Comparison of ENCODE assay signal across 15 cellular contexts in genomic region chr5:73365301-73365853, GRCh38.
DNase-seq lines count a peak whose midpoint lies in the region; ATAC-seq, FAIRE-seq and TF ChIP-seq lines count a peak whose summit lies in the region.
"Had no signal": no experiment of that assay in that cellular context is flagged by ENCODE, and none has a peak within 500 bp of the region (broad histone marks: within the 10 kb centered on the region; RNA-seq: fewer than 3 reads in every experiment).

No MANE protein-coding gene starts in this region.

- no peak overlapping the region for H3K4me3 Mint-ChIP-seq in naive thymus-derived CD8-positive, alpha-beta T cell
- H3K4me3 Mint-ChIP-seq: naive B cell; stimulated activated naive CD8-positive, alpha-beta T cell treated with anti-CD3 and anti-CD28 coated beads, Interleukin-15, Interleukin-2, amounts not matched to agents 100 ng/mL and 50 ng/mL, for 24 hours had no signal

- peaks cover 0 to 12% (median 2%) of the 10 kb centered on the region in 3 donors for H3K36me3 Mint-ChIP-seq in naive thymus-derived CD8-positive, alpha-beta T cell

- 61% methylated on average over 4 of the region's 4 CpGs for WGBS in HepG2 (ENCODE audit: low lambda C conversion rate)

- no peak overlapping the region for H3K9ac ChIP-seq in HepG2 (ENCODE audit: insufficient read depth, low read depth, low read length)

- peaks cover 23 to 66% (median 31%) of the 10 kb centered on the region in 5 donors for H3K27me3 Mint-ChIP-seq in naive thymus-derived CD8-positive, alpha-beta T cell

- no TSS peak for BruUV-seq in HepG2 (replicated peaks; lab: Mats Ljungman, UMichigan)

- H2AFZ ChIP-seq in HepG2 (ENCODE audit: low read length) = no peak overlapping the region

- no peaks in the 10 kb centered on the region for H3K4me1 Mint-ChIP-seq in naive thymus-derived CD8-positive, alpha-beta T cell
- H3K4me1 Mint-ChIP-seq: naive B cell had no signal

- in situ Hi-C loops in HepG2 (cut with HindIII; ENCODE audit: extremely low pct_ligation_motif_present, low pct_unique_long_range_greater_than_20kb) = no loop called here

- no peak overlapping the region for H3K4me2 ChIP-seq in HepG2 (ENCODE audit: low read depth, low read length)

- no peak for TF ChIP-seq EP300 in HepG2 (IDR thresholded peaks at IDR 0.05; ENCODE audit: low read depth in 2 of 2, low read length in 2 of 2)
- TF ChIP-seq EP300 in HepG2 (CRISPR knock-in tag; IDR thresholded peaks at IDR 0.05; ENCODE audit: borderline replicate concordance) = no peak

- no peak for TF ChIP-seq CTCF in thoracic aorta (IDR thresholded peaks at IDR 0.05)
- no peak for TF ChIP-seq CTCF in HepG2 (CRISPR knock-in tag; IDR thresholded peaks at IDR 0.05)

- H3K4me3 ChIP-seq in thoracic aorta (no peak overlapping the region), HepG2 (replicated peaks in 1 of 3; ENCODE audit: insufficient read depth in 1 of 3, low read depth in 2 of 3, low read length in 3 of 3) (no peak overlapping the region)
- H3K4me3 ChIP-seq: HAP-1 had no signal

- peak; percentile 6 for DNase-seq in DMS153 (lab: John Stamatoyannopoulos, UW)
- DNase-seq in DMS153 treated with DMSO at 0.1 percent for 48 hours (lab: John Stamatoyannopoulos, UW; ENCODE audit: unreplicated experiment) = no peak
- DNase-seq in fibroblast of the conjunctiva (ENCODE audit: low read depth) = peak; percentile 87
- no peak for DNase-seq in thoracic aorta (ENCODE audit: low spot score)
- no peak for DNase-seq in HepG2 (ENCODE audit: low spot score)
- no peak for DNase-seq in activated effector memory CD4-positive, alpha-beta T cell treated with Interleukin-2 at 50 U/mL for 16 hours
- no peak for DNase-seq in naive thymus-derived CD8-positive, alpha-beta T cell
- DNase-seq: 8988T; naive B cell; stimulated activated CD4-positive, alpha-beta T cell treated with anti-CD3 and anti-CD28 coated beads, Interleukin-2, amount 100 ng/mL, for 24 hours; T-helper 9 cell had no signal

- H3K9me3 Mint-ChIP-seq in naive thymus-derived CD8-positive, alpha-beta T cell = peaks cover 0 to 2% (median 0%) of the 10 kb centered on the region in 9 donors

- peak; percentile 39 for ATAC-seq in SK-N-SH treated with all-trans-retinoic acid at 6 μM for 48 hours
- ATAC-seq in thoracic aorta (ENCODE audit: insufficient number of reproducible peaks, low FRiP score, low read depth) = peak; percentile 31
- no peak for ATAC-seq in HepG2
- ATAC-seq in naive thymus-derived CD8-positive, alpha-beta T cell = no peak

- no peak for TF ChIP-seq RAD21 in HepG2 (CRISPR knock-in tag; IDR thresholded peaks at IDR 0.05)

- H3K9me3 ChIP-seq in thoracic aorta = no peaks in the 10 kb centered on the region
- H3K9me3 ChIP-seq in HepG2 (ENCODE audit: low read length) = no peaks in the 10 kb centered on the region
- H3K9me3 ChIP-seq: HAP-1 had no signal

- H3K27me3 ChIP-seq in thoracic aorta (replicated peaks; ENCODE audit: insufficient read depth) = no peaks in the 10 kb centered on the region
- peaks cover 0 to 18% of the 10 kb centered on the region in 2 experiments; a peak in 4 of 5 replicates for H3K27me3 ChIP-seq in HepG2 (ENCODE audit: control insufficient read depth in 1 of 2, insufficient read depth in 2 of 2, low read length in 2 of 2)

- H3K4me1 ChIP-seq in thoracic aorta (ENCODE audit: control insufficient read depth in 1 of 2, low read depth in 2 of 2) (no peaks in the 10 kb centered on the region), HepG2 (ENCODE audit: insufficient read depth, low read length) (no peaks in the 10 kb centered on the region)
- H3K4me1 ChIP-seq: HAP-1 had no signal

- intact Hi-C loops in HepG2 (cut with micrococcal nuclease; ENCODE audit: unreplicated experiment) = no loop called here

- H4K20me1 ChIP-seq in HepG2 (ENCODE audit: insufficient read depth, low read length) = no peaks in the 10 kb centered on the region

- CTCF ChIA-PET in HepG2 (lab: Yijun Ruan, JAX; ENCODE audit: low intra/inter-chr PET ratio, low total read pairs) = no interaction called here

- H3K27ac ChIP-seq in thoracic aorta (no peak overlapping the region), HepG2 (ENCODE audit: extremely low read length, insufficient read depth, low read length) (no peak overlapping the region)

- no peaks in the 10 kb centered on the region for H3K79me2 ChIP-seq in HepG2 (ENCODE audit: insufficient read depth, low read length)

- no peak for FAIRE-seq in HepG2 (lab: Jason Lieb, UNC)
- FAIRE-seq: colon had no signal

- H3K36me3 ChIP-seq in thoracic aorta = no peaks in the 10 kb centered on the region
- no peaks in the 10 kb centered on the region for H3K36me3 ChIP-seq in HepG2 (replicated peaks in 1 of 2; ENCODE audit: control insufficient read depth in 1 of 2, insufficient read depth in 2 of 2, low read length in 2 of 2)
- H3K36me3 ChIP-seq: HAP-1 had no signal

- no peak overlapping the region for H3K27ac Mint-ChIP-seq in naive thymus-derived CD8-positive, alpha-beta T cell
- H3K27ac Mint-ChIP-seq: naive B cell; stimulated activated naive CD8-positive, alpha-beta T cell treated with anti-CD3 and anti-CD28 coated beads, Interleukin-15, Interleukin-2, amounts not matched to agents 100 ng/mL and 50 ng/mL, for 24 hours had no signal

- POLR2A ChIA-PET in HepG2 (lab: Yijun Ruan, JAX) = no interaction called here
- POLR2A ChIA-PET in naive thymus-derived CD8-positive, alpha-beta T cell (lab: Charles Lee) = interaction anchor here (1.0 kb wide), 1 partner anchor 22 kb away, joined by 3 read pairs; no protein-coding TSS in a partner anchor

- TF ChIP-seq POLR2A in HepG2 (IDR thresholded peaks at IDR 0.05; ENCODE audit: insufficient read depth in 1 of 2, low read depth in 2 of 2, low read length in 2 of 2) = no peak

TF ChIP-seq in SK-N-SH treated with all-trans-retinoic acid at 6 μM for 48 hours, 23 proteins besides CTCF, POLR2A, EP300 and RAD21 (continues in another document):
- TF ChIP-seq ESRRG (CRISPR knock-in tag; IDR thresholded peaks at IDR 0.05) (no peak), GLIS3 (CRISPR knock-in tag; IDR thresholded peaks at IDR 0.05) (no peak), TCF4 (CRISPR knock-in tag; IDR thresholded peaks at IDR 0.05; ENCODE audit: borderline replicate concordance) (no peak), SNAI2 (CRISPR knock-in tag; IDR thresholded peaks at IDR 0.05) (no peak), PPARA (CRISPR knock-in tag; IDR thresholded peaks at IDR 0.05; ENCODE audit: borderline replicate concordance) (no peak), ZNF70 (CRISPR knock-in tag; IDR thresholded peaks at IDR 0.05) (no peak)
- TF ChIP-seq, protein P1, sequence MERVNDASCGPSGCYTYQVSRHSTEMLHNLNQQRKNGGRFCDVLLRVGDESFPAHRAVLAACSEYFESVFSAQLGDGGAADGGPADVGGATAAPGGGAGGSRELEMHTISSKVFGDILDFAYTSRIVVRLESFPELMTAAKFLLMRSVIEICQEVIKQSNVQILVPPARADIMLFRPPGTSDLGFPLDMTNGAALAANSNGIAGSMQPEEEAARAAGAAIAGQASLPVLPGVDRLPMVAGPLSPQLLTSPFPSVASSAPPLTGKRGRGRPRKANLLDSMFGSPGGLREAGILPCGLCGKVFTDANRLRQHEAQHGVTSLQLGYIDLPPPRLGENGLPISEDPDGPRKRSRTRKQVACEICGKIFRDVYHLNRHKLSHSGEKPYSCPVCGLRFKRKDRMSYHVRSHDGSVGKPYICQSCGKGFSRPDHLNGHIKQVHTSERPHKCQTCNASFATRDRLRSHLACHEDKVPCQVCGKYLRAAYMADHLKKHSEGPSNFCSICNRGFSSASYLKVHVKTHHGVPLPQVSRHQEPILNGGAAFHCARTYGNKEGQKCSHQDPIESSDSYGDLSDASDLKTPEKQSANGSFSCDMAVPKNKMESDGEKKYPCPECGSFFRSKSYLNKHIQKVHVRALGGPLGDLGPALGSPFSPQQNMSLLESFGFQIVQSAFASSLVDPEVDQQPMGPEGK (CRISPR knock-in tag; IDR thresholded peaks at IDR 0.05; ENCODE audit: borderline replicate concordance) = no peak

TF ChIP-seq in HepG2, 621 proteins besides CTCF, POLR2A, EP300 and RAD21:
- TF ChIP-seq MTF1 (CRISPR knock-in tag; IDR thresholded peaks at IDR 0.05) (no peak), ZZZ3 (CRISPR knock-in tag; IDR thresholded peaks at IDR 0.05; ENCODE audit: borderline replicate concordance) (no peak), TOE1 (CRISPR knock-in tag; IDR thresholded peaks at IDR 0.05) (no peak), RFX1 (IDR thresholded peaks at IDR 0.05) (no peak), FOXJ3 (CRISPR knock-in tag; IDR thresholded peaks at IDR 0.05; ENCODE audit: borderline replicate concordance) (no peak), ZNF124 (CRISPR knock-in tag; IDR thresholded peaks at IDR 0.05) (no peak)
- TF ChIP-seq, protein P2, sequence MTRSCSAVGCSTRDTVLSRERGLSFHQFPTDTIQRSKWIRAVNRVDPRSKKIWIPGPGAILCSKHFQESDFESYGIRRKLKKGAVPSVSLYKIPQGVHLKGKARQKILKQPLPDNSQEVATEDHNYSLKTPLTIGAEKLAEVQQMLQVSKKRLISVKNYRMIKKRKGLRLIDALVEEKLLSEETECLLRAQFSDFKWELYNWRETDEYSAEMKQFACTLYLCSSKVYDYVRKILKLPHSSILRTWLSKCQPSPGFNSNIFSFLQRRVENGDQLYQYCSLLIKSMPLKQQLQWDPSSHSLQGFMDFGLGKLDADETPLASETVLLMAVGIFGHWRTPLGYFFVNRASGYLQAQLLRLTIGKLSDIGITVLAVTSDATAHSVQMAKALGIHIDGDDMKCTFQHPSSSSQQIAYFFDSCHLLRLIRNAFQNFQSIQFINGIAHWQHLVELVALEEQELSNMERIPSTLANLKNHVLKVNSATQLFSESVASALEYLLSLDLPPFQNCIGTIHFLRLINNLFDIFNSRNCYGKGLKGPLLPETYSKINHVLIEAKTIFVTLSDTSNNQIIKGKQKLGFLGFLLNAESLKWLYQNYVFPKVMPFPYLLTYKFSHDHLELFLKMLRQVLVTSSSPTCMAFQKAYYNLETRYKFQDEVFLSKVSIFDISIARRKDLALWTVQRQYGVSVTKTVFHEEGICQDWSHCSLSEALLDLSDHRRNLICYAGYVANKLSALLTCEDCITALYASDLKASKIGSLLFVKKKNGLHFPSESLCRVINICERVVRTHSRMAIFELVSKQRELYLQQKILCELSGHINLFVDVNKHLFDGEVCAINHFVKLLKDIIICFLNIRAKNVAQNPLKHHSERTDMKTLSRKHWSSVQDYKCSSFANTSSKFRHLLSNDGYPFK (CRISPR knock-in tag; IDR thresholded peaks at IDR 0.05; ENCODE audit: borderline replicate concordance) = no peak
- TF ChIP-seq, protein P3, sequence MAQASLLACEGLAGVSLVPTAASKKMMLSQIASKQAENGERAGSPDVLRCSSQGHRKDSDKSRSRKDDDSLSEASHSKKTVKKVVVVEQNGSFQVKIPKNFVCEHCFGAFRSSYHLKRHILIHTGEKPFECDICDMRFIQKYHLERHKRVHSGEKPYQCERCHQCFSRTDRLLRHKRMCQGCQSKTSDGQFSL (CRISPR knock-in tag; IDR thresholded peaks at IDR 0.05) = no peak

Comparison
In these comparisons a context has a peak if more than half of its experiments do, and no peak if none do; other contexts are left out.
1. DNase-seq: peak in DMS153 (single experiment) and fibroblast of the conjunctiva (single experiment); none in DMS153 treated with DMSO at 0.1 percent for 48 hours (single experiment), thoracic aorta (single experiment), HepG2 (single experiment), activated effector memory CD4-positive, alpha-beta T cell treated with Interleukin-2 at 50 U/mL for 16 hours (single experiment) and naive thymus-derived CD8-positive, alpha-beta T cell (0 of 10).
2. ATAC-seq: peak in SK-N-SH treated with all-trans-retinoic acid at 6 μM for 48 hours (single experiment) and thoracic aorta (single experiment); none in HepG2 (single experiment) and naive thymus-derived CD8-positive, alpha-beta T cell (0 of 2).